In the genomic region with DNA sequence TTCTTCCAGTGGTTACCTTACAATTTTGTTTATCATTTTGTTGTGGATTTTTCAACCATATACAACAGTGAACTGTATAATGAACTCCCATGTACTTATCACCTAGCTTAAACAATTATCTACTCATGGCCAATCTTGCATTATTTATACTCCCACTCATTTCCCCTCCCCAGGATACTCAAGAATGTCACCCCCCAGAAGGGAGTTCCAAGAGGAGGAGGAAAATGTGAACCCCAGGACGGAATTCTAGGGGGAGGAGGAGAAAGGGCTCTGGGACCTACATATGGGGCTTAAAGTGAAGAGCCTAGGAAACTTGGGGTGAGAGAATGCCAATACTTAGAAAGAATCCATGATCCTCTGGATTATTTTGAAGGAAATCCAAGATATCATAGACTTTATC, we compare ENCODE assay signal across 1 cellular context.
TF ChIP-seq lines count a peak whose summit lies in the region.

No MANE protein-coding gene starts in this region.

TF ChIP-seq in IMR-90, 13 proteins besides CTCF, POLR2A, EP300 and RAD21:
- TF ChIP-seq NFE2L2 (IDR thresholded peaks at IDR 0.05; ENCODE audit: low read depth, low read length) = no peak
- TF ChIP-seq, protein P1, sequence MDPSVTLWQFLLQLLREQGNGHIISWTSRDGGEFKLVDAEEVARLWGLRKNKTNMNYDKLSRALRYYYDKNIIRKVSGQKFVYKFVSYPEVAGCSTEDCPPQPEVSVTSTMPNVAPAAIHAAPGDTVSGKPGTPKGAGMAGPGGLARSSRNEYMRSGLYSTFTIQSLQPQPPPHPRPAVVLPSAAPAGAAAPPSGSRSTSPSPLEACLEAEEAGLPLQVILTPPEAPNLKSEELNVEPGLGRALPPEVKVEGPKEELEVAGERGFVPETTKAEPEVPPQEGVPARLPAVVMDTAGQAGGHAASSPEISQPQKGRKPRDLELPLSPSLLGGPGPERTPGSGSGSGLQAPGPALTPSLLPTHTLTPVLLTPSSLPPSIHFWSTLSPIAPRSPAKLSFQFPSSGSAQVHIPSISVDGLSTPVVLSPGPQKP (IDR thresholded peaks at IDR 0.05; ENCODE audit: borderline replicate concordance, low read depth, low read length) = no peak
